23 cellular contexts compared by ENCODE assay signal in the genomic region with DNA sequence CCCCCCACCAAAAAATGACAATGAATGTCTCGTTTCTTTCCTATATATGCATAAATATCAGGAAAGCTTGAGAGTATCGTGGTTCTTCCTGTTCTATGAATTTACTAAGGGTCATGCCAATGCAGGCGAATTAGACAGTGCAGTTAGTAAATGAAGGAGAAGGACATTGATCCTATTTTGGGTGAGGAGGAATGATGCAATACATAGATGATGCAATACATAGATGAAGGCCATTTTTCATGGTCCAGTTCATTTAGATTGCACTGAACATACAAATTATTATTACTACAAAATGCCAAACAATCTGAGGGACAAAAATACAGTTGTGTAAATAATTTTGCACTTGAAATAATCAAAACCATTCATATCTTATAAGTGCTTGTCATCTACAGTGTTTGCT.
"Had no signal": no experiment of that assay in that cellular context is flagged by ENCODE, and none has a peak within 500 bp of the region (broad histone marks: within the 10 kb centered on the region; RNA-seq: fewer than 3 reads in every experiment).

No MANE protein-coding gene starts in this region.

- H3K4me2 ChIP-seq: neural progenitor cell, smooth muscle cell had no signal

- H3K4me1 Mint-ChIP-seq: memory B cell; mesothelial cell of epicardium; neural progenitor cell; stimulated activated effector memory CD8-positive, alpha-beta T cell treated with anti-CD3 and anti-CD28 coated beads, Interleukin-12 subunit alpha, Interleukin-12 subunit beta, amount 100 ng/mL, for 72 hours had no signal

- H3K4me3 Mint-ChIP-seq: memory B cell; mesothelial cell of epicardium; natural killer cell treated with Interleukin-12 subunit alpha and Interleukin-12 subunit beta and Interleukin-15 and Interleukin-18, amount 100 ng/mL, for 72 hours; neural progenitor cell; stimulated activated effector memory CD8-positive, alpha-beta T cell treated with anti-CD3 and anti-CD28 coated beads, Interleukin-12 subunit alpha, Interleukin-12 subunit beta, amount 100 ng/mL, for 72 hours; type B pancreatic cell had no signal

- H3K27me3 ChIP-seq: gastrocnemius medialis, neural progenitor cell, ovary, suprapubic skin, thyroid gland had no signal

- H3K9me3 Mint-ChIP-seq: neural progenitor cell had no signal

- ATAC-seq: esophagus mucosa; gastrocnemius medialis; left lobe of liver; lower lobe of right lung; natural killer cell treated with Interleukin-12 subunit alpha and Interleukin-12 subunit beta and Interleukin-15 and Interleukin-18, amount 100 ng/mL, for 72 hours; right cardiac atrium; stimulated activated effector memory CD8-positive, alpha-beta T cell treated with anti-CD3 and anti-CD28 coated beads, Interleukin-12 subunit alpha, Interleukin-12 subunit beta, amount 100 ng/mL, for 72 hours; stimulated activated naive CD8-positive, alpha-beta T cell treated with anti-CD3 and anti-CD28 coated beads, Interleukin-15, Interleukin-2, amounts not matched to agents 100 U/mL and 50 U/mL, for 24 hours had no signal

- H3K9me3 ChIP-seq: gastrocnemius medialis, lower lobe of right lung, ovary, suprapubic skin, thyroid gland had no signal

- DNase-seq: effector memory CD4-positive, alpha-beta T cell; gastrocnemius medialis; islet precursor cell; lower lobe of right lung; nucleus accumbens; ovary; right cardiac atrium; stimulated activated CD4-positive, alpha-beta T cell treated with anti-CD3 and anti-CD28 coated beads, Interleukin-4, amount 100 ng/mL, for 1 hour; stimulated activated CD8-positive, alpha-beta memory T cell treated with anti-CD3 and anti-CD28 coated beads, Interleukin-4, amount 100 ng/mL, for 48 hours; stimulated activated naive CD8-positive, alpha-beta T cell treated with anti-CD3 and anti-CD28 coated beads, Interleukin-15, Interleukin-2, amounts not matched to agents 100 U/mL and 50 U/mL, for 24 hours; thyroid gland had no signal

- H3K36me3 Mint-ChIP-seq: memory B cell; natural killer cell treated with Interleukin-12 subunit alpha and Interleukin-12 subunit beta and Interleukin-15 and Interleukin-18, amount 100 ng/mL, for 72 hours; neural progenitor cell; stimulated activated effector memory CD8-positive, alpha-beta T cell treated with anti-CD3 and anti-CD28 coated beads, Interleukin-12 subunit alpha, Interleukin-12 subunit beta, amount 100 ng/mL, for 72 hours; type B pancreatic cell had no signal

- H3K27ac Mint-ChIP-seq: memory B cell; mesothelial cell of epicardium; natural killer cell treated with Interleukin-12 subunit alpha and Interleukin-12 subunit beta and Interleukin-15 and Interleukin-18, amount 100 ng/mL, for 72 hours; neural progenitor cell; stimulated activated effector memory CD8-positive, alpha-beta T cell treated with anti-CD3 and anti-CD28 coated beads, Interleukin-12 subunit alpha, Interleukin-12 subunit beta, amount 100 ng/mL, for 72 hours; type B pancreatic cell had no signal

- H3K27me3 Mint-ChIP-seq: memory B cell; natural killer cell treated with Interleukin-12 subunit alpha and Interleukin-12 subunit beta and Interleukin-15 and Interleukin-18, amount 100 ng/mL, for 72 hours had no signal

- H3K9ac ChIP-seq: neural progenitor cell had no signal

- H3K4me3 ChIP-seq: gastrocnemius medialis, lower lobe of right lung, neural progenitor cell, ovary, smooth muscle cell, suprapubic skin, thyroid gland had no signal

- H3K4me1 ChIP-seq: gastrocnemius medialis, lower lobe of right lung, neural progenitor cell, suprapubic skin, thyroid gland had no signal

- FAIRE-seq: endometrium, urothelium cell line had no signal

- H3K27ac ChIP-seq: gastrocnemius medialis, lower lobe of right lung, neural progenitor cell, ovary, suprapubic skin, thyroid gland had no signal

- H3K36me3 ChIP-seq: gastrocnemius medialis, lower lobe of right lung, neural progenitor cell, ovary, suprapubic skin, thyroid gland had no signal

- H2AFZ ChIP-seq: neural progenitor cell had no signal
